Comparison of ENCODE assay signal across 10 cellular contexts in genomic region chr1:7454052-7454815, GRCh38.
A peak's percentile ranks its signal among the peaks of the same experiment; 100 is the strongest.
DNase-seq lines count a peak whose midpoint lies in the region; ATAC-seq, FAIRE-seq and TF ChIP-seq lines count a peak whose summit lies in the region.
"Had no signal": no experiment of that assay in that cellular context is flagged by ENCODE, and none has a peak within 500 bp of the region (broad histone marks: within the 10 kb centered on the region; RNA-seq: fewer than 3 reads in every experiment).

No MANE protein-coding gene starts in this region.

- H3K36me3 Mint-ChIP-seq in GM23338 (ENCODE audit: low read depth) = no peaks in the 10 kb centered on the region

- H3K9me3 ChIP-seq in HepG2 (ENCODE audit: low read length) = no peaks in the 10 kb centered on the region
- no peaks in the 10 kb centered on the region for H3K9me3 ChIP-seq in trophoblast cell (ENCODE audit: insufficient read depth, low read depth, low read length)
- H3K9me3 ChIP-seq in uterus = no peaks in the 10 kb centered on the region

- peak; percentile 34 for DNase-seq in Ammon's horn (ENCODE audit: low spot score)
- peak; percentile 46 for DNase-seq in GM23338 (ENCODE audit: low spot score)
- DNase-seq in astrocyte of the cerebellum (ENCODE audit: low read depth) = no peak
- DNase-seq in HepG2 (ENCODE audit: low spot score) = no peak
- DNase-seq in trophoblast cell = no peak
- DNase-seq in uterus = no peak
- no peak for DNase-seq in SW480 (ENCODE audit: low spot score)
- DNase-seq: HCEC 1CT had no signal

- H3K9me2 ChIP-seq in GM23338 (ENCODE audit: insufficient read depth) = no peaks in the 10 kb centered on the region

- TF ChIP-seq CTCF in GM23338 (conservative IDR thresholded peaks at IDR 0.05; ENCODE audit: low read depth in 2 of 2) = peak; percentile 45 to 62
- TF ChIP-seq CTCF in astrocyte of the cerebellum (IDR thresholded peaks at IDR 0.05; ENCODE audit: low read depth, low read length, missing control alignments) = peak; percentile 43
- TF ChIP-seq CTCF in HepG2 (CRISPR knock-in tag; IDR thresholded peaks at IDR 0.05) = peak; percentile 42; the same call in 1 of the 2 replicates
- peak in 2 of 4 experiments; percentile 8 to 9 for TF ChIP-seq CTCF in uterus (IDR thresholded peaks at IDR 0.05)

- H3K9me3 Mint-ChIP-seq in GM23338 = no peaks in the 10 kb centered on the region

- no peak overlapping the region for H3K14ac ChIP-seq in trophoblast cell (ENCODE audit: low read length)

- no peak overlapping the region for H3K18ac ChIP-seq in trophoblast cell (ENCODE audit: low read length)

- no TSS peak for BruUV-seq in HepG2 (replicated peaks; lab: Mats Ljungman, UMichigan)

- H3K27me3 Mint-ChIP-seq in GM23338 (ENCODE audit: insufficient read depth, low read depth, poor library complexity) = peaks cover 5% of the 10 kb centered on the region

- H4K8ac ChIP-seq in trophoblast cell (ENCODE audit: low read depth, low read length) = no peak overlapping the region

- H3K27ac Mint-ChIP-seq in GM23338 = no peak overlapping the region

- H3K79me1 ChIP-seq in trophoblast cell (ENCODE audit: low read length) = no peaks in the 10 kb centered on the region

- H3K79me2 ChIP-seq in GM23338 (replicated peaks; ENCODE audit: insufficient read depth) = no peaks in the 10 kb centered on the region
- H3K79me2 ChIP-seq in HepG2 (ENCODE audit: insufficient read depth, low read length) = no peaks in the 10 kb centered on the region
- H3K79me2 ChIP-seq in trophoblast cell (ENCODE audit: control insufficient read depth, insufficient read depth, low read length, poor library complexity) = no peaks in the 10 kb centered on the region

- H2BK12ac ChIP-seq in trophoblast cell (ENCODE audit: low read length) = no peak overlapping the region

- no peak overlapping the region for H4K12ac ChIP-seq in trophoblast cell (ENCODE audit: low read depth, low read length)

- WGBS in HepG2 (ENCODE audit: low lambda C conversion rate) = 32% methylated on average over 8 of the region's 19 CpGs
- WGBS in trophoblast cell (ENCODE audit: extremely low coverage, insufficient coverage, insufficient read length) = no CpG with 5 or more reads among the region's 19 CpGs

- no peaks in the 10 kb centered on the region for H3F3A ChIP-seq in GM23338 (replicated peaks; ENCODE audit: low read depth)

- CTCF ChIA-PET in HepG2 (lab: Yijun Ruan, JAX; ENCODE audit: low intra/inter-chr PET ratio, low total read pairs) = interaction anchor here (1.3 kb wide), 1 partner anchor 193 kb away, joined by 6 read pairs; no protein-coding TSS in a partner anchor

- TF ChIP-seq RAD21 in HepG2 (CRISPR knock-in tag; IDR thresholded peaks at IDR 0.05) = no peak

- H3K4me1 Mint-ChIP-seq in GM23338 = peaks cover 39% of the 10 kb centered on the region

- TF ChIP-seq POLR2A in HepG2 (IDR thresholded peaks at IDR 0.05; ENCODE audit: insufficient read depth in 1 of 2, low read depth in 2 of 2, low read length in 2 of 2) = no peak
- no peak for TF ChIP-seq POLR2A in uterus (IDR thresholded peaks at IDR 0.05)

- TF ChIP-seq EP300 in HepG2 (IDR thresholded peaks at IDR 0.05; ENCODE audit: low read depth in 2 of 2, low read length in 2 of 2) (no peak), HepG2 (CRISPR knock-in tag; IDR thresholded peaks at IDR 0.05; ENCODE audit: borderline replicate concordance) (no peak)

- H3K27me3 ChIP-seq in GM23338 (ENCODE audit: insufficient read depth) (no peaks in the 10 kb centered on the region), HepG2 (ENCODE audit: control insufficient read depth in 1 of 2, insufficient read depth in 2 of 2, low read length in 2 of 2) (peaks cover 3 to 45% of the 10 kb centered on the region in 2 experiments; a peak in 4 of 5 replicates), trophoblast cell (ENCODE audit: insufficient read depth, low read length) (no peaks in the 10 kb centered on the region), uterus (no peaks in the 10 kb centered on the region)

- H4K20me1 ChIP-seq in GM23338 (replicated peaks; ENCODE audit: insufficient read depth) = no peaks in the 10 kb centered on the region
- H4K20me1 ChIP-seq in HepG2 (ENCODE audit: insufficient read depth, low read length) = no peaks in the 10 kb centered on the region; the same call in 1 of the 2 replicates

- intact Hi-C loops in HepG2 (cut with micrococcal nuclease; ENCODE audit: unreplicated experiment) (no loop called here), uterus (cut with DNase I; ENCODE audit: low total_unique reads) (no loop called here)

- no peak overlapping the region for H4K91ac ChIP-seq in trophoblast cell (ENCODE audit: low read depth, low read length)

- H3K4me3 ChIP-seq in GM23338 (no peak overlapping the region), astrocyte of the cerebellum (ENCODE audit: low read depth, low read length) (no peak overlapping the region), HepG2 (replicated peaks in 1 of 3; ENCODE audit: insufficient read depth in 1 of 3, low read depth in 2 of 3, low read length in 3 of 3) (no peak overlapping the region), trophoblast cell (ENCODE audit: low read depth, low read length) (no peak overlapping the region), uterus (no peak overlapping the region)

- no peak for FAIRE-seq in HepG2 (lab: Jason Lieb, UNC)
- FAIRE-seq: frontal cortex had no signal

- H3K27ac ChIP-seq in GM23338 (ENCODE audit: low read depth) = no peak overlapping the region
- no peak overlapping the region for H3K27ac ChIP-seq in HepG2 (ENCODE audit: extremely low read length, insufficient read depth, low read length)
- no peak overlapping the region for H3K27ac ChIP-seq in trophoblast cell (ENCODE audit: low read depth, low read length)
- no peak overlapping the region for H3K27ac ChIP-seq in uterus

- peak; percentile 46 for ATAC-seq in GM23338
- peak; percentile 61; the same call in 2 of the 3 replicates for ATAC-seq in HepG2
- no peak for ATAC-seq in HG03045 (IDR thresholded peaks at IDR 0.05; ENCODE audit: unreplicated experiment)

- H2AK5ac ChIP-seq in trophoblast cell (ENCODE audit: low read length) = no peak overlapping the region

- H3K4me3 Mint-ChIP-seq in GM23338 = no peak overlapping the region

- no peak overlapping the region for H3K23ac ChIP-seq in trophoblast cell (ENCODE audit: low read length)

- H2BK120ac ChIP-seq in trophoblast cell (ENCODE audit: insufficient read depth, low read length, poor library complexity) = no peak overlapping the region

- H3K9ac ChIP-seq in HepG2 (ENCODE audit: insufficient read depth, low read depth, low read length) (no peak overlapping the region), trophoblast cell (ENCODE audit: low read length) (no peak overlapping the region)

- in situ Hi-C loops in astrocyte of the cerebellum (cut with HindIII; ENCODE audit: low sequenced_read_pairs) = no loop called here
- in situ Hi-C loops in HepG2 (cut with HindIII; ENCODE audit: extremely low pct_ligation_motif_present, low pct_unique_long_range_greater_than_20kb) = loop anchor here (5.0 kb wide), 1 partner anchor 193 kb away; no protein-coding TSS in a partner anchor

- no peaks in the 10 kb centered on the region for H3K36me3 ChIP-seq in GM23338 (ENCODE audit: insufficient read depth)
- H3K36me3 ChIP-seq in HepG2 (replicated peaks in 1 of 2; ENCODE audit: control insufficient read depth in 1 of 2, insufficient read depth in 2 of 2, low read length in 2 of 2) = no peaks in the 10 kb centered on the region
- no peaks in the 10 kb centered on the region for H3K36me3 ChIP-seq in trophoblast cell (ENCODE audit: control insufficient read depth in 1 of 2, insufficient read depth in 2 of 2, low read length in 2 of 2)
- H3K36me3 ChIP-seq in uterus = no peaks in the 10 kb centered on the region

- H3K4me1 ChIP-seq in GM23338 (ENCODE audit: insufficient read depth) = peaks cover 8% of the 10 kb centered on the region; the same call in 1 of the 2 replicates
- H3K4me1 ChIP-seq in HepG2 (ENCODE audit: insufficient read depth, low read length) = no peaks in the 10 kb centered on the region
- no peaks in the 10 kb centered on the region for H3K4me1 ChIP-seq in trophoblast cell (ENCODE audit: control insufficient read depth in 1 of 2, insufficient read depth in 2 of 2, low read length in 2 of 2)
- H3K4me1 ChIP-seq in uterus = peaks cover 0 to 12% of the 10 kb centered on the region in 2 donors

- no peak overlapping the region for H3K4ac ChIP-seq in trophoblast cell (ENCODE audit: low read depth, low read length)

- POLR2A ChIA-PET in HepG2 (lab: Yijun Ruan, JAX) = no interaction called here

- H3K4me2 ChIP-seq in GM23338 (no peak overlapping the region), HepG2 (ENCODE audit: low read depth, low read length) (no peak overlapping the region), trophoblast cell (ENCODE audit: low read length) (no peak overlapping the region)

- no peak overlapping the region for H2BK5ac ChIP-seq in trophoblast cell (ENCODE audit: low read depth, low read length, poor library complexity)

- no peak overlapping the region for H2AFZ ChIP-seq in GM23338
- H2AFZ ChIP-seq in HepG2 (ENCODE audit: low read length) = no peak overlapping the region
- H2AFZ ChIP-seq in trophoblast cell (ENCODE audit: insufficient read depth, low read length, poor library complexity) = no peak overlapping the region

TF ChIP-seq in GM23338, 12 proteins besides CTCF, POLR2A, EP300 and RAD21 (continues in another document):
- no peak for TF ChIP-seq EZH2 (IDR thresholded peaks at IDR 0.05; ENCODE audit: low read depth, unreplicated experiment)

TF ChIP-seq in HepG2, 621 proteins besides CTCF, POLR2A, EP300 and RAD21 (continues in another document):
- TF ChIP-seq, protein P1, sequence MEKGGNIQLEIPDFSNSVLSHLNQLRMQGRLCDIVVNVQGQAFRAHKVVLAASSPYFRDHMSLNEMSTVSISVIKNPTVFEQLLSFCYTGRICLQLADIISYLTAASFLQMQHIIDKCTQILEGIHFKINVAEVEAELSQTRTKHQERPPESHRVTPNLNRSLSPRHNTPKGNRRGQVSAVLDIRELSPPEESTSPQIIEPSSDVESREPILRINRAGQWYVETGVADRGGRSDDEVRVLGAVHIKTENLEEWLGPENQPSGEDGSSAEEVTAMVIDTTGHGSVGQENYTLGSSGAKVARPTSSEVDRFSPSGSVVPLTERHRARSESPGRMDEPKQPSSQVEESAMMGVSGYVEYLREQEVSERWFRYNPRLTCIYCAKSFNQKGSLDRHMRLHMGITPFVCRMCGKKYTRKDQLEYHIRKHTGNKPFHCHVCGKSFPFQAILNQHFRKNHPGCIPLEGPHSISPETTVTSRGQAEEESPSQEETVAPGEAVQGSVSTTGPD (CRISPR knock-in tag; IDR thresholded peaks at IDR 0.05) = no peak
- TF ChIP-seq ZFP36 (IDR thresholded peaks at IDR 0.05; ENCODE audit: borderline replicate concordance, low read depth, low read length, partially characterized antibody) = no peak
- TF ChIP-seq TEF (CRISPR knock-in tag; IDR thresholded peaks at IDR 0.05) = no peak
- TF ChIP-seq ZNF235 (CRISPR knock-in tag; IDR thresholded peaks at IDR 0.05; ENCODE audit: borderline replicate concordance) = no peak
- TF ChIP-seq ZNF75D (CRISPR knock-in tag; IDR thresholded peaks at IDR 0.05; ENCODE audit: borderline replicate concordance) = no peak

Comparison
In these comparisons a context has a peak if more than half of its experiments do, and no peak if none do; other contexts are left out.
1. DNase-seq: peak in Ammon's horn (single experiment) and GM23338 (single experiment); none in astrocyte of the cerebellum (single experiment), HepG2 (single experiment), trophoblast cell (0 of 2), uterus (0 of 2) and SW480 (single experiment).